Comparison of ENCODE assay signal across 10 cellular contexts in the genomic region with DNA sequence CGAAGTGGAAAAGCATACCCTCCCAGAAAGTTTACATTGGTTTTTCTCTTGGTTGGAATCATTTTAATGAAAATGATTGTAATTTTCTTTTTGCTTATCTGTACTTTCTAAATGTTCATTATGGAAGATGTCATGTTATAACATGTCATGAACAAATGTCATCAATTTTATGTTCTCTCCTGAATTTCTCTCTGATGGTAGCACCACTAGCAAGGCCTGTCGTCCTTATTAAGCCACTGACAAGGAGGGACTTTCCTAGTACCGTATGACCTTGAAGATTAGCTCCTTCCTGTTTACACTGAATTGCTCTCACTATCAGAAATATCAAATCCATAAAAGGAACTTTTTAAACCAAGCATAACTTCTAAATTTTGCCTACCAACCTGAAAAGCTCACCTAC.
DNase-seq lines count a peak whose midpoint lies in the region; ATAC-seq, FAIRE-seq and TF ChIP-seq lines count a peak whose summit lies in the region.
"Had no signal": no experiment of that assay in that cellular context is flagged by ENCODE, and none has a peak within 500 bp of the region (broad histone marks: within the 10 kb centered on the region; RNA-seq: fewer than 3 reads in every experiment).

No MANE protein-coding gene starts in this region.

- H3K27ac ChIP-seq in KMS-11 (peak overlapping the region; percentile 81), endothelial cell of umbilical vein (ENCODE audit: insufficient read depth, low read depth, low read length) (no peak overlapping the region), SJCRH30 (no peak overlapping the region), aorta (ENCODE audit: low read depth in 1 of 2, low read length in 2 of 2) (no peak overlapping the region)

- POLR2A ChIA-PET in GM10248 (lab: Yijun Ruan, JAX): no interaction called here
- POLR2A ChIA-PET in endothelial cell of umbilical vein (lab: Charles Lee): no interaction called here

- dilution Hi-C loops in endothelial cell of umbilical vein (cut with MboI; ENCODE audit: extremely low pct_ligation_motif_present, low sequenced_read_pairs): no loop called here

- H3K79me2 ChIP-seq in KMS-11 (ENCODE audit: insufficient read depth, low read depth): peaks cover 15% of the 10 kb centered on the region; the same call in 1 of the 2 replicates
- H3K79me2 ChIP-seq in endothelial cell of umbilical vein (ENCODE audit: control insufficient read depth, insufficient read depth, low read length): no peaks in the 10 kb centered on the region

- no peaks in the 10 kb centered on the region for H3K27me3 ChIP-seq in KMS-11 (ENCODE audit: insufficient read depth, low read depth)
- H3K27me3 ChIP-seq in endothelial cell of umbilical vein (ENCODE audit: control insufficient read depth in 2 of 2, insufficient read depth in 2 of 2, low read length in 2 of 2): no peaks in the 10 kb centered on the region
- no peaks in the 10 kb centered on the region for H3K27me3 ChIP-seq in SJCRH30
- no peaks in the 10 kb centered on the region for H3K27me3 ChIP-seq in aorta (ENCODE audit: control insufficient read depth in 1 of 2, insufficient read depth in 2 of 2, low read length in 1 of 2)

- H4K20me1 ChIP-seq in KMS-11 (ENCODE audit: insufficient read depth) (no peaks in the 10 kb centered on the region), endothelial cell of umbilical vein (replicated peaks; ENCODE audit: control insufficient read depth, extremely low read depth, insufficient read depth, low read length) (no peaks in the 10 kb centered on the region)

- H3K9me1 ChIP-seq in endothelial cell of umbilical vein (replicated peaks; ENCODE audit: control insufficient read depth, extremely low read depth, insufficient read depth, low read length): no peaks in the 10 kb centered on the region

- H3K4me3 ChIP-seq in KMS-11 (IDR thresholded peaks at IDR 0.05; ENCODE audit: insufficient read depth, low read depth, low read length) (no peak overlapping the region), endothelial cell of umbilical vein (replicated peaks in 1 of 3; ENCODE audit: insufficient read depth in 1 of 3, low read depth in 1 of 3, low read length in 3 of 3) (no peak overlapping the region), SJCRH30 (no peak overlapping the region), aorta (ENCODE audit: low read length in 2 of 2) (no peak overlapping the region)

- H3K4me2 ChIP-seq in KMS-11: peak overlapping the region; percentile 40; the same call in 1 of the 2 replicates
- H3K4me2 ChIP-seq in endothelial cell of umbilical vein (ENCODE audit: insufficient read depth, low read length): no peak overlapping the region

- TF ChIP-seq POLR2A in endothelial cell of umbilical vein (IDR thresholded peaks at IDR 0.05; ENCODE audit: low read depth, low read length): no peak

- WGBS in aorta, 2 donors: 73% methylated on average over 3 of the region's 3 CpGs

- BruUV-seq in endothelial cell of umbilical vein (replicated peaks; lab: Mats Ljungman, UMichigan): no TSS peak

- intact Hi-C loops in endothelial cell of umbilical vein (cut with micrococcal nuclease): no loop called here
- intact Hi-C loops in aorta (cut with DNase I): no loop called here

- FAIRE-seq in endothelial cell of umbilical vein (lab: Jason Lieb, UNC): no peak
- FAIRE-seq: islet of Langerhans had no signal

- CTCF ChIA-PET in GM10248 (lab: Yijun Ruan, JAX): interaction anchor here (1.0 to 1.8 kb wide), 8 partner anchors 12 to 108 kb away, joined by 3 to 5 read pairs (median 4); no protein-coding TSS in a partner anchor
- CTCF ChIA-PET in endothelial cell of umbilical vein (lab: Charles Lee): no interaction called here

- H3K9me3 ChIP-seq in endothelial cell of umbilical vein (replicated peaks; ENCODE audit: control insufficient read depth, insufficient read depth, low read length) (no peaks in the 10 kb centered on the region), SJCRH30 (replicated peaks) (no peaks in the 10 kb centered on the region), aorta (ENCODE audit: control insufficient read depth, low read length) (no peaks in the 10 kb centered on the region)

- H3K4me1 ChIP-seq in KMS-11 (ENCODE audit: low read depth, poor library complexity, severe bottlenecking) (peaks cover 59% of the 10 kb centered on the region), endothelial cell of umbilical vein (ENCODE audit: control insufficient read depth, extremely low read depth, insufficient read depth, low read length) (no peaks in the 10 kb centered on the region), SJCRH30 (no peaks in the 10 kb centered on the region), aorta (ENCODE audit: control insufficient read depth in 1 of 2, insufficient read depth in 2 of 2, low read length in 2 of 2) (no peaks in the 10 kb centered on the region)

- ATAC-seq in GM18909 (IDR thresholded peaks at IDR 0.05; ENCODE audit: poor library complexity, unreplicated experiment) (peak; percentile 62), GM18498 (IDR thresholded peaks at IDR 0.05; ENCODE audit: unreplicated experiment) (no peak), aorta (ENCODE audit: low FRiP score) (no peak)

- DNase-seq in GM10248 (ENCODE audit: extremely low spot score) (peak; percentile 46), endothelial cell of umbilical vein (ENCODE audit: low read depth, low spot score) (peak; percentile 11), SJCRH30 (no peak), aorta (no peak), NCI-H146 treated with DMSO at 0.1 percent for 48 hours (lab: John Stamatoyannopoulos, UW; ENCODE audit: unreplicated experiment) (no peak)
- DNase-seq: DMS 273 treated with DMSO at 0.1 percent for 48 hours had no signal

- TF ChIP-seq CTCF in GM10248 (IDR thresholded peaks at IDR 0.05; ENCODE audit: control extremely low read depth, extremely low read depth, low read depth, missing control alignments) (no peak), KMS-11 (conservative IDR thresholded peaks at IDR 0.05; ENCODE audit: low read depth, low read length) (no peak), endothelial cell of umbilical vein (IDR thresholded peaks at IDR 0.05; ENCODE audit: extremely low read depth in 1 of 2, insufficient read depth in 1 of 2, low read depth in 1 of 2, low read length in 2 of 2) (no peak)

- H3K9ac ChIP-seq in KMS-11: peak overlapping the region; percentile 12; the same call in 1 of the 2 replicates
- no peak overlapping the region for H3K9ac ChIP-seq in endothelial cell of umbilical vein (replicated peaks; ENCODE audit: extremely low read depth, insufficient read depth, low read length)

- H3K36me3 ChIP-seq in KMS-11 (ENCODE audit: insufficient read depth) (no peaks in the 10 kb centered on the region), endothelial cell of umbilical vein (ENCODE audit: control insufficient read depth in 2 of 2, extremely low read depth in 1 of 2, insufficient read depth in 2 of 2, low read length in 2 of 2) (peaks cover 0 to 1% of the 10 kb centered on the region in 2 experiments), SJCRH30 (no peaks in the 10 kb centered on the region), aorta (ENCODE audit: control insufficient read depth in 1 of 2, insufficient read depth in 2 of 2, low read length in 1 of 2) (peaks cover 0 to 2% of the 10 kb centered on the region in 2 donors)

- H2AFZ ChIP-seq in KMS-11 (ENCODE audit: low read depth) (peak overlapping the region; percentile 15), endothelial cell of umbilical vein (ENCODE audit: low read depth, low read length) (no peak overlapping the region)

TF ChIP-seq in endothelial cell of umbilical vein, 7 proteins besides CTCF, POLR2A, EP300 and RAD21:
- TF ChIP-seq JUN (IDR thresholded peaks at IDR 0.05; ENCODE audit: borderline replicate concordance, insufficient read depth, insufficient read length, low read depth) (no peak), POLR2AphosphoS5 (IDR thresholded peaks at IDR 0.05; ENCODE audit: insufficient read depth, low read depth, low read length) (no peak), EZH2 (IDR thresholded peaks at IDR 0.05; ENCODE audit: borderline replicate concordance, low read depth, low read length, severe bottlenecking) (no peak), FOS (IDR thresholded peaks at IDR 0.05; ENCODE audit: borderline replicate concordance, insufficient read depth, low read length) (no peak), MYC (IDR thresholded peaks at IDR 0.05; ENCODE audit: low read depth, low read length) (no peak), GATA2 (IDR thresholded peaks at IDR 0.05; ENCODE audit: insufficient read depth, insufficient read length, low read depth, low read length) (no peak)
- TF ChIP-seq, protein P1, sequence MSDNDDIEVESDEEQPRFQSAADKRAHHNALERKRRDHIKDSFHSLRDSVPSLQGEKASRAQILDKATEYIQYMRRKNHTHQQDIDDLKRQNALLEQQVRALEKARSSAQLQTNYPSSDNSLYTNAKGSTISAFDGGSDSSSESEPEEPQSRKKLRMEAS (IDR thresholded peaks at IDR 0.05; ENCODE audit: insufficient read depth, insufficient read length): no peak

Comparison
In these comparisons a context has a peak if more than half of its experiments do, and no peak if none do; other contexts are left out.
1. DNase-seq: peak in GM10248 (single experiment) and endothelial cell of umbilical vein (single experiment); none in SJCRH30 (0 of 2), aorta (0 of 2) and NCI-H146 treated with DMSO at 0.1 percent for 48 hours (single experiment).